21 cellular contexts compared by ENCODE assay signal in the genomic region with DNA sequence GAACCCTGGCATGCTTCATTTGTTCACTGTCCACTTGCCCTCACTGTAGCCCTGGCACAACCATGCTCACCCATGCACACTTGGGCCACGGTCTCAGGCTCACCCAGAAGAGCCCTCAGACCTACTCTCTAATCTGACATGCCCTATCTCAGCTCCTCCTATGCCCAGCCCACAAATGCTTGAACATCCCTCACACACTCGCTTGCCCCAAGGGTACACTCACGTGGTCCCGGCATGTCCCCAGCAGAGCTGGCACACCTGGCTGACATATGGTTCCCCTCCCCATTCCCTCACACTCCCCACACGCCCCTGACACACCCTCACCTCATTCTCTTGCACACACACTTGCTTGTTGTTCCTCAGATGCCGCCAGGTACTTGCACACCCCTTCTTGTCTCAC. TPM values are rescaled to one million over a fixed set of nuclear protein-coding genes. Genes with fewer than 3 reads are reported as not detected.
DNase-seq lines count a peak whose midpoint lies in the region; ATAC-seq and TF ChIP-seq lines count a peak whose summit lies in the region.
"Had no signal": no experiment of that assay in that cellular context is flagged by ENCODE, and none has a peak within 500 bp of the region (broad histone marks: within the 10 kb centered on the region; RNA-seq: fewer than 3 reads in every experiment).

No MANE protein-coding gene starts in this region.

- H3K27me3 ChIP-seq in esophagus squamous epithelium: peaks cover 0 to 32% (median 0%) of the 10 kb centered on the region in 4 donors
- H3K27me3 ChIP-seq: SJCRH30 had no signal

- no peaks in the 10 kb centered on the region for H3K9me3 Mint-ChIP-seq in natural killer cell treated with Interleukin-12 subunit alpha and Interleukin-12 subunit beta and Interleukin-15 and Interleukin-18, amount 100 ng/mL, for 72 hours
- no peaks in the 10 kb centered on the region for H3K9me3 Mint-ChIP-seq in natural killer cell
- H3K9me3 Mint-ChIP-seq in endothelial cell (ENCODE audit: unreplicated experiment): no peaks in the 10 kb centered on the region

- no peaks in the 10 kb centered on the region for H3K36me3 Mint-ChIP-seq in natural killer cell treated with Interleukin-12 subunit alpha and Interleukin-12 subunit beta and Interleukin-15 and Interleukin-18, amount 100 ng/mL, for 72 hours
- H3K36me3 Mint-ChIP-seq in natural killer cell (no peaks in the 10 kb centered on the region), T-helper 17 cell (ENCODE audit: low read depth) (no peaks in the 10 kb centered on the region), endothelial cell (ENCODE audit: low read depth, unreplicated experiment) (peaks cover 13% of the 10 kb centered on the region)

- peak overlapping the region; percentile 67 for H3K4me3 Mint-ChIP-seq in natural killer cell treated with Interleukin-12 subunit alpha and Interleukin-12 subunit beta and Interleukin-15 and Interleukin-18, amount 100 ng/mL, for 72 hours
- H3K4me3 Mint-ChIP-seq in natural killer cell (no peak overlapping the region), T-helper 17 cell (peak overlapping the region; percentile 66), endothelial cell (ENCODE audit: unreplicated experiment) (no peak overlapping the region)

- peak overlapping the region in 3 of 4 donors; percentile 50 to 78 (median 74) for H3K27ac ChIP-seq in esophagus squamous epithelium
- H3K27ac ChIP-seq: SJCRH30 had no signal

- H3K4me1 Mint-ChIP-seq in natural killer cell treated with Interleukin-12 subunit alpha and Interleukin-12 subunit beta and Interleukin-15 and Interleukin-18, amount 100 ng/mL, for 72 hours (ENCODE audit: low read depth in 2 of 2): peaks cover 33 to 50% of the 10 kb centered on the region in 2 donors
- peaks cover 4 to 30% of the 10 kb centered on the region in 2 donors for H3K4me1 Mint-ChIP-seq in natural killer cell
- peaks cover 35% of the 10 kb centered on the region for H3K4me1 Mint-ChIP-seq in T-helper 17 cell
- H3K4me1 Mint-ChIP-seq in endothelial cell (ENCODE audit: unreplicated experiment): no peaks in the 10 kb centered on the region

- no peaks in the 10 kb centered on the region for H3K36me3 ChIP-seq in esophagus squamous epithelium
- H3K36me3 ChIP-seq: BE2C had no signal

- no peak for ATAC-seq in natural killer cell treated with Interleukin-12 subunit alpha and Interleukin-12 subunit beta and Interleukin-15 and Interleukin-18, amount 100 ng/mL, for 72 hours
- ATAC-seq in natural killer cell: no peak
- no peak for ATAC-seq in T-helper 17 cell
- ATAC-seq in GM21786 (IDR thresholded peaks at IDR 0.05; ENCODE audit: unreplicated experiment): no peak

- 40 to 60% methylated on average over 6 of the region's 6 CpGs for WGBS in esophagus squamous epithelium, 2 donors

- intact Hi-C loops in natural killer cell (cut with micrococcal nuclease): no loop called here
- intact Hi-C loops in esophagus squamous epithelium (cut with DNase I): no loop called here

- H3K9me3 ChIP-seq in T-helper 17 cell (ENCODE audit: control insufficient read depth, low read length, poor library complexity, severe bottlenecking): no peaks in the 10 kb centered on the region
- H3K9me3 ChIP-seq in esophagus squamous epithelium: no peaks in the 10 kb centered on the region
- H3K9me3 ChIP-seq: BE2C, SJCRH30 had no signal

- H3K4me1 ChIP-seq in esophagus squamous epithelium: peaks cover 10 to 76% (median 21%) of the 10 kb centered on the region in 3 donors
- H3K4me1 ChIP-seq: BE2C, SJCRH30 had no signal

- H3K4me3 ChIP-seq in esophagus squamous epithelium: no peak overlapping the region
- H3K4me3 ChIP-seq: SJCRH30 had no signal

- TF ChIP-seq POLR2A in esophagus squamous epithelium (IDR thresholded peaks at IDR 0.05): no peak

- in situ Hi-C loops in G401 (cut with HindIII; ENCODE audit: low sequenced_read_pairs): no loop called here

- H3K27ac Mint-ChIP-seq in natural killer cell treated with Interleukin-12 subunit alpha and Interleukin-12 subunit beta and Interleukin-15 and Interleukin-18, amount 100 ng/mL, for 72 hours: peak overlapping the region in 1 of 2 donors; percentile 26
- H3K27ac Mint-ChIP-seq in natural killer cell: no peak overlapping the region
- H3K27ac Mint-ChIP-seq in T-helper 17 cell: no peak overlapping the region
- H3K27ac Mint-ChIP-seq in endothelial cell (ENCODE audit: unreplicated experiment): no peak overlapping the region

- DNase-seq in natural killer cell treated with Interleukin-12 subunit alpha and Interleukin-12 subunit beta and Interleukin-15 and Interleukin-18, amount 100 ng/mL, for 72 hours (ENCODE audit: low spot score): no peak
- DNase-seq in natural killer cell: no peak
- no peak for DNase-seq in T-helper 17 cell
- DNase-seq in esophagus squamous epithelium (lab: John Stamatoyannopoulos, UW): no peak
- DNase-seq in DMS79 treated with DMSO at 0.1 percent for 48 hours (lab: John Stamatoyannopoulos, UW): no peak
- DNase-seq in G401 (ENCODE audit: low spot score): no peak
- no peak for DNase-seq in endothelial cell (ENCODE audit: low spot score)
- DNase-seq: ACHN, BE2C, DMS 273 treated with DMSO at 0.1 percent for 48 hours, EL, IMR-90, MV-4-11, NCI-H1436 treated with DMSO at 0.1 percent for 48 hours, NCI-H2081, NCI-H226, NCI-H526 treated with DMSO at 0.1 percent for 48 hours, OCI-M1, RPMI8226, SJCRH30 had no signal

- no peak for TF ChIP-seq CTCF in natural killer cell (IDR thresholded peaks at IDR 0.05)
- TF ChIP-seq CTCF in esophagus squamous epithelium (IDR thresholded peaks at IDR 0.05): no peak
- TF ChIP-seq CTCF in endothelial cell (IDR thresholded peaks at IDR 0.05; ENCODE audit: unreplicated experiment): no peak

- peaks cover 0 to 22% of the 10 kb centered on the region in 2 donors for H3K27me3 Mint-ChIP-seq in natural killer cell treated with Interleukin-12 subunit alpha and Interleukin-12 subunit beta and Interleukin-15 and Interleukin-18, amount 100 ng/mL, for 72 hours
- H3K27me3 Mint-ChIP-seq in natural killer cell (ENCODE audit: low read depth in 2 of 2): peaks cover 19 to 20% of the 10 kb centered on the region in 2 donors
- no peaks in the 10 kb centered on the region for H3K27me3 Mint-ChIP-seq in T-helper 17 cell
- peaks cover 11% of the 10 kb centered on the region for H3K27me3 Mint-ChIP-seq in endothelial cell (ENCODE audit: unreplicated experiment)

RNA-seq across cellular contexts. Expression of a gene that starts 55.7 kb away (rescaled TPM):
- total RNA-seq in natural killer cell treated with Interleukin-12 subunit alpha and Interleukin-12 subunit beta and Interleukin-15 and Interleukin-18, amount 100 ng/mL, for 72 hours: 100 to 1,000 TPM in 1 of 2 donors, 10 to 100 TPM in 1; 81.4 to 318 TPM
- total RNA-seq in natural killer cell (100 to 1,000 TPM; 162 to 201 (median 163) TPM), T-helper 17 cell (100 to 1,000 TPM; 298 to 351 TPM), esophagus squamous epithelium (1 to 10 TPM; 1.5 to 4.2 (median 2.7) TPM), endothelial cell (ENCODE audit: unreplicated experiment) (7.5 TPM)
- total RNA-seq in G401 (2014; rRNA removed; shearing (Covaris generic)): 0.62 TPM in 1 of 2 replicates, not detected in the other
- total RNA-seq: IMR-90 had no signal

RNA-seq across cellular contexts. Expression of a gene that starts 56.9 kb away (rescaled TPM):
- 100 to 1,000 TPM; 216 to 286 TPM for total RNA-seq in natural killer cell treated with Interleukin-12 subunit alpha and Interleukin-12 subunit beta and Interleukin-15 and Interleukin-18, amount 100 ng/mL, for 72 hours
- total RNA-seq in natural killer cell: 100 to 1,000 TPM; 232 to 262 (median 238) TPM
- 100 to 1,000 TPM; 282 to 320 TPM for total RNA-seq in T-helper 17 cell
- 100 to 1,000 TPM; 437 to 578 (median 516) TPM for total RNA-seq in esophagus squamous epithelium
- total RNA-seq in G401 (2014; rRNA removed; shearing (Covaris generic)): 451 and 515 TPM in 2 replicates
- 469 TPM for total RNA-seq in endothelial cell (ENCODE audit: unreplicated experiment)

Comparison
In these comparisons a context has a peak if more than half of its experiments do, and no peak if none do; other contexts are left out.
1. H3K4me3 Mint-ChIP-seq: peak in natural killer cell treated with Interleukin-12 subunit alpha and Interleukin-12 subunit beta and Interleukin-15 and Interleukin-18, amount 100 ng/mL, for 72 hours (single experiment) and T-helper 17 cell (single experiment); none in natural killer cell (single experiment) and endothelial cell (single experiment).